1 cellular context compared by ENCODE assay signal in the genomic region with DNA sequence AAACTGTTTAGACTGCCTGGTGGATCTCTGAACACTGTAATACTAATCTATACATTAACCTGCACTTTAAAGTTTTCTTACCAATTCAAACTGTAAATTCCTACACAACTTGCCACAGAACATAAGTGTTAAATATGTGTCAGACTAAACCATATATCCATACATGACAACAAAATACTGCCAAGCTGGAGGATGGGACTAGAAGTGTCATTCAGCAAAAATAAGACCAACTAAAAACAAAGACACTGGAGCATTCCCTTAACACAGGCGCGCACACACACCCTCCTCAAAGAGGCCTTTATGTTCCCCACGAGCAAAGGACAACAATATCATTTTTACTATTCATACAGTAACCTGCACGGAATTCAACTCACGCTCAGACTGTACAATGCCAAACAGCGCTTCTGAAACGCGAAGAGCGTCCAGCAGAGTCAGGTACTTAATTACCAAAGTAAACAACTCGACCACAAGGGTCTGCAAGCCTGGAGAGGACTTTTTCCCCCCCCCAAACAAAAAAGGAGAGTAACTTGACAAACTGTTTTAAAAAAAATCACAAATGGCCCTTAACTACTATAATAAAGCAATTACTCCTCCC.
TF ChIP-seq lines count a peak whose summit lies in the region.

No MANE protein-coding gene starts in this region.

TF ChIP-seq in HCT116, 20 proteins besides CTCF, POLR2A, EP300 and RAD21 (continued from another document):
- TF ChIP-seq, protein P1, sequence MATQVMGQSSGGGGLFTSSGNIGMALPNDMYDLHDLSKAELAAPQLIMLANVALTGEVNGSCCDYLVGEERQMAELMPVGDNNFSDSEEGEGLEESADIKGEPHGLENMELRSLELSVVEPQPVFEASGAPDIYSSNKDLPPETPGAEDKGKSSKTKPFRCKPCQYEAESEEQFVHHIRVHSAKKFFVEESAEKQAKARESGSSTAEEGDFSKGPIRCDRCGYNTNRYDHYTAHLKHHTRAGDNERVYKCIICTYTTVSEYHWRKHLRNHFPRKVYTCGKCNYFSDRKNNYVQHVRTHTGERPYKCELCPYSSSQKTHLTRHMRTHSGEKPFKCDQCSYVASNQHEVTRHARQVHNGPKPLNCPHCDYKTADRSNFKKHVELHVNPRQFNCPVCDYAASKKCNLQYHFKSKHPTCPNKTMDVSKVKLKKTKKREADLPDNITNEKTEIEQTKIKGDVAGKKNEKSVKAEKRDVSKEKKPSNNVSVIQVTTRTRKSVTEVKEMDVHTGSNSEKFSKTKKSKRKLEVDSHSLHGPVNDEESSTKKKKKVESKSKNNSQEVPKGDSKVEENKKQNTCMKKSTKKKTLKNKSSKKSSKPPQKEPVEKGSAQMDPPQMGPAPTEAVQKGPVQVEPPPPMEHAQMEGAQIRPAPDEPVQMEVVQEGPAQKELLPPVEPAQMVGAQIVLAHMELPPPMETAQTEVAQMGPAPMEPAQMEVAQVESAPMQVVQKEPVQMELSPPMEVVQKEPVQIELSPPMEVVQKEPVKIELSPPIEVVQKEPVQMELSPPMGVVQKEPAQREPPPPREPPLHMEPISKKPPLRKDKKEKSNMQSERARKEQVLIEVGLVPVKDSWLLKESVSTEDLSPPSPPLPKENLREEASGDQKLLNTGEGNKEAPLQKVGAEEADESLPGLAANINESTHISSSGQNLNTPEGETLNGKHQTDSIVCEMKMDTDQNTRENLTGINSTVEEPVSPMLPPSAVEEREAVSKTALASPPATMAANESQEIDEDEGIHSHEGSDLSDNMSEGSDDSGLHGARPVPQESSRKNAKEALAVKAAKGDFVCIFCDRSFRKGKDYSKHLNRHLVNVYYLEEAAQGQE (IDR thresholded peaks at IDR 0.05; ENCODE audit: low read depth): no peak
- TF ChIP-seq ZFX (IDR thresholded peaks at IDR 0.05) (no peak), CBX3 (IDR thresholded peaks at IDR 0.05; ENCODE audit: low read depth) (no peak), SIN3A (IDR thresholded peaks at IDR 0.05; ENCODE audit: low read depth) (no peak), POLR2AphosphoS5 (IDR thresholded peaks at IDR 0.05; ENCODE audit: low read depth, low read length) (no peak), EZH2 (IDR thresholded peaks at IDR 0.05) (no peak), TCF7L2 (IDR thresholded peaks at IDR 0.05; ENCODE audit: borderline replicate concordance, extremely low read depth, insufficient read depth, insufficient read length) (no peak), SRF (IDR thresholded peaks at IDR 0.05; ENCODE audit: low read depth) (no peak), SP1 (IDR thresholded peaks at IDR 0.05; ENCODE audit: low read depth) (no peak)
TF ChIP-seq in HCT116: peak in this region for 0.
